ENCODE assay signal across 11 cellular contexts in the genomic region with DNA sequence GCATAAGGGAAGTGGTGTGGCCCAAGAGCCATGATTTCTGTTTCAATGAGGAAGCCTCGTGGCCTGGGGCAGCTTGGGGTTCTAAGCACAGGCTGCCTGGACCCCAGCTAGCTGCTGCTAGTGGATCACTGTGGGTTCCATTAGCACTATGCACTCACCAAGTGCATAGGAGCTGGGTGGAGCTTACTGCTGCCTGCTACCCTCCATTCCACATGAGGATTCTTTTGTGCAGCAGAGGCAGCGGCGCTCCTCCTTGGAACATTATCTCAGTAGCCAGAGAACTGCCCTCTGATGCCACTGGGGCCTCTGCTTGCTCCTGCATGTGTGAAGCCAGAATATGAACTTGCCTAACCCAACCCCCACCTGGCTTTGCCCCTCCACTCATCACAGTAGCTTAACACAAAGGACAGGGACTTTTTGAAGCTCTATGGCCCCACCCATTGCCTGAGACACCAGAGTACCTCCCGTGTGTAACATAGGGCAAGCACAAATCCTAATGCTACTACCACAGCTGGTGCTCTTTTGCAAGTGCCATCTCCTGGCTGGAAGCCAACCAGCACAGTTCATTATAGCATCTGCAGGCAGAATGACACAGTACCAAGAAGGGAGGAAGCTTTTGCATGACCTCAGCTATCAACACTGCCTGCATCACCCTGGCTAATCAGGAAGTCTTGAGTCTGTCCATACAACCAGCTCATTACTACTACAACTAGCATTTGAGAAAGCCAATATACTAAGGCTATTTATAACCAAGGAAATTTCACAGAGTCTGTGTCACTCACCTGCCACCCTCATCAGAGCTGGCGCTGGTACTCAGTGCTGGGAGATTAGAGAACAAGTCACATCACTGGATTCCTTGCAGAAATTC.
DNase-seq lines count a peak whose midpoint lies in the region; ATAC-seq, FAIRE-seq and TF ChIP-seq lines count a peak whose summit lies in the region.
"Had no signal": no experiment of that assay in that cellular context is flagged by ENCODE, and none has a peak within 500 bp of the region (broad histone marks: within the 10 kb centered on the region; RNA-seq: fewer than 3 reads in every experiment).

No MANE protein-coding gene starts in this region.

- H3K4me3 ChIP-seq in pancreas: no peak overlapping the region

- peak; percentile 52 for ATAC-seq in HG03439 (IDR thresholded peaks at IDR 0.05; ENCODE audit: unreplicated experiment)
- no peak for ATAC-seq in pancreas
- ATAC-seq in activated T-helper 17 cell treated with anti-CD3 and anti-CD28 coated beads, Interleukin-2, amount 50 U/mL, for 72 hours (replicated peaks): no peak
- ATAC-seq: Panc1 had no signal

- H3K9me3 ChIP-seq in pancreas: no peaks in the 10 kb centered on the region

- H3K27ac Mint-ChIP-seq in activated naive CD4-positive, alpha-beta T cell treated with anti-CD3 and anti-CD28 coated beads, Interleukin-2, amount 10 ng/mL, durations not matched to agents 7 days and 5 days: no peak overlapping the region
- H3K27ac Mint-ChIP-seq in activated T-helper 17 cell treated with anti-CD3 and anti-CD28 coated beads, Interleukin-2, amount 50 U/mL, for 72 hours: no peak overlapping the region

- H3K9me3 Mint-ChIP-seq in activated naive CD4-positive, alpha-beta T cell treated with anti-CD3 and anti-CD28 coated beads, Interleukin-2, amount 10 ng/mL, durations not matched to agents 7 days and 5 days: no peaks in the 10 kb centered on the region
- H3K9me3 Mint-ChIP-seq in activated T-helper 17 cell treated with anti-CD3 and anti-CD28 coated beads, Interleukin-2, amount 50 U/mL, for 72 hours: peaks cover 3% of the 10 kb centered on the region

- H3K36me3 Mint-ChIP-seq in activated naive CD4-positive, alpha-beta T cell treated with anti-CD3 and anti-CD28 coated beads, Interleukin-2, amount 10 ng/mL, durations not matched to agents 7 days and 5 days: no peaks in the 10 kb centered on the region
- H3K36me3 Mint-ChIP-seq in activated T-helper 17 cell treated with anti-CD3 and anti-CD28 coated beads, Interleukin-2, amount 50 U/mL, for 72 hours (ENCODE audit: low read depth): no peaks in the 10 kb centered on the region

- 71 to 77% methylated on average over 5 of the region's 5 CpGs for WGBS in pancreas, 2 donors

- peaks cover 14% of the 10 kb centered on the region for H3K4me1 Mint-ChIP-seq in activated naive CD4-positive, alpha-beta T cell treated with anti-CD3 and anti-CD28 coated beads, Interleukin-2, amount 10 ng/mL, durations not matched to agents 7 days and 5 days
- H3K4me1 Mint-ChIP-seq in activated T-helper 17 cell treated with anti-CD3 and anti-CD28 coated beads, Interleukin-2, amount 50 U/mL, for 72 hours: no peaks in the 10 kb centered on the region

- DNase-seq in DMS 273 (lab: John Stamatoyannopoulos, UW; ENCODE audit: unreplicated experiment) (peak; percentile 85), OCI-M1 (lab: John Stamatoyannopoulos, UW) (peak; percentile 5), inferior parietal cortex (ENCODE audit: extremely low spot score) (peak; percentile 33), pancreas (no peak), NCI-H2081 (lab: John Stamatoyannopoulos, UW) (no peak)
- DNase-seq in activated naive CD4-positive, alpha-beta T cell treated with anti-CD3 and anti-CD28 coated beads, Interleukin-2, amount 10 ng/mL, durations not matched to agents 7 days and 5 days: no peak
- DNase-seq: activated effector memory CD4-positive, alpha-beta T cell treated with Interleukin-2 at 50 U/mL for 16 hours had no signal

- H3K4me1 ChIP-seq in pancreas: no peaks in the 10 kb centered on the region

- intact Hi-C loops in pancreas (cut with DNase I): no loop called here

- H3K36me3 ChIP-seq in pancreas: no peaks in the 10 kb centered on the region

- FAIRE-seq in pancreas (lab: Jason Lieb, UNC): no peak
- FAIRE-seq: G401.6 had no signal

- no peak for TF ChIP-seq CTCF in pancreas (IDR thresholded peaks at IDR 0.05)

- no peak overlapping the region for H3K4me3 Mint-ChIP-seq in activated naive CD4-positive, alpha-beta T cell treated with anti-CD3 and anti-CD28 coated beads, Interleukin-2, amount 10 ng/mL, durations not matched to agents 7 days and 5 days
- H3K4me3 Mint-ChIP-seq in activated T-helper 17 cell treated with anti-CD3 and anti-CD28 coated beads, Interleukin-2, amount 50 U/mL, for 72 hours: no peak overlapping the region

- H3K27me3 ChIP-seq in pancreas: no peaks in the 10 kb centered on the region

- CTCF ChIA-PET in activated naive CD4-positive, alpha-beta T cell treated with anti-CD3 and anti-CD28 coated beads, Interleukin-2, amount 10 ng/mL, durations not matched to agents 7 days and 5 days (lab: Charles Lee): no interaction called here

- no peak overlapping the region for H3K27ac ChIP-seq in pancreas

- H3K27me3 Mint-ChIP-seq in activated naive CD4-positive, alpha-beta T cell treated with anti-CD3 and anti-CD28 coated beads, Interleukin-2, amount 10 ng/mL, durations not matched to agents 7 days and 5 days: no peaks in the 10 kb centered on the region
- no peaks in the 10 kb centered on the region for H3K27me3 Mint-ChIP-seq in activated T-helper 17 cell treated with anti-CD3 and anti-CD28 coated beads, Interleukin-2, amount 50 U/mL, for 72 hours

Comparison
In these comparisons a context has a peak if more than half of its experiments do, and no peak if none do; other contexts are left out.
1. DNase-seq: peak in DMS 273 (single experiment), OCI-M1 (single experiment) and inferior parietal cortex (single experiment); none in pancreas (0 of 6), activated naive CD4-positive, alpha-beta T cell treated with anti-CD3 and anti-CD28 coated beads, Interleukin-2, amount 10 ng/mL, durations not matched to agents 7 days and 5 days (single experiment) and NCI-H2081 (0 of 2).